Comparison of ENCODE assay signal across 18 cellular contexts in genomic region chr2:215808996-215809395, GRCh38.
DNase-seq lines count a peak whose midpoint lies in the region; ATAC-seq, FAIRE-seq and TF ChIP-seq lines count a peak whose summit lies in the region.
"Had no signal": no experiment of that assay in that cellular context is flagged by ENCODE, and none has a peak within 500 bp of the region (broad histone marks: within the 10 kb centered on the region; RNA-seq: fewer than 3 reads in every experiment).

No MANE protein-coding gene starts in this region.

- H3K9me3 ChIP-seq in left ventricle myocardium inferior (replicated peaks) (peaks cover 4% of the 10 kb centered on the region), right atrium auricular region (no peaks in the 10 kb centered on the region), astrocyte (ENCODE audit: insufficient read depth, low read depth, low read length) (no peaks in the 10 kb centered on the region), Peyer's patch (no peaks in the 10 kb centered on the region)
- H3K9me3 ChIP-seq: esophagus squamous epithelium, neutrophil had no signal

- H3K79me2 ChIP-seq in astrocyte (ENCODE audit: insufficient read depth, low read length), result no peaks in the 10 kb centered on the region

- no peaks in the 10 kb centered on the region for H3K9me3 Mint-ChIP-seq in astrocyte (ENCODE audit: unreplicated experiment)
- H3K9me3 Mint-ChIP-seq: activated B cell treated with CpG ODN at 0.5 μM for 24 hours; activated naive CD4-positive, alpha-beta T cell treated with anti-CD3 and anti-CD28 coated beads, Interleukin-2, amount 50 U/mL, for 72 hours had no signal

- DNase-seq in left ventricle myocardium inferior (no peak), right atrium auricular region (ENCODE audit: low spot score) (no peak), astrocyte (ENCODE audit: low read depth) (no peak), foreskin fibroblast (peak in 1 of 2 donors; percentile 30), KBM-7 (no peak), Kasumi-1 (lab: John Stamatoyannopoulos, UW) (no peak), Peyer's patch (no peak)
- DNase-seq: activated B cell treated with CpG ODN at 0.5 μM for 24 hours; esophagus squamous epithelium; GM23248; NCI-H2107; NK-92 treated with Interleukin-12 subunit alpha and Interleukin-12 subunit beta, amount 100 ng/mL, for 24 hours had no signal

- H3K27me3 Mint-ChIP-seq in astrocyte (ENCODE audit: low read depth, unreplicated experiment), result no peaks in the 10 kb centered on the region

- H3K27ac Mint-ChIP-seq in astrocyte (ENCODE audit: unreplicated experiment), result no peak overlapping the region
- H3K27ac Mint-ChIP-seq: activated B cell treated with CpG ODN at 0.5 μM for 24 hours; activated naive CD4-positive, alpha-beta T cell treated with anti-CD3 and anti-CD28 coated beads, Interleukin-2, amount 50 U/mL, for 72 hours had no signal

- no peak for TF ChIP-seq POLR2A in Peyer's patch (IDR thresholded peaks at IDR 0.05)

- H3K27ac ChIP-seq in left ventricle myocardium inferior (replicated peaks) (no peak overlapping the region), right atrium auricular region (peak overlapping the region in 1 of 2 donors; percentile 15), astrocyte (ENCODE audit: low read depth, low read length) (no peak overlapping the region), Peyer's patch (no peak overlapping the region)
- H3K27ac ChIP-seq: esophagus squamous epithelium, GM23248, neutrophil, skin epidermis had no signal

- H3K4me3 ChIP-seq in left ventricle myocardium inferior (no peak overlapping the region), right atrium auricular region (no peak overlapping the region), astrocyte (ENCODE audit: insufficient read depth, low read depth, low read length) (no peak overlapping the region), foreskin fibroblast (ENCODE audit: low read depth in 1 of 2, low read length in 2 of 2) (no peak overlapping the region), Peyer's patch (no peak overlapping the region)
- H3K4me3 ChIP-seq: esophagus squamous epithelium, GM23248, skin epidermis had no signal

- in situ Hi-C loops in KBM-7 (cut with MboI; ENCODE audit: low pct_unique_long_range_greater_than_20kb, low sequenced_read_pairs), result no loop called here

- H3K27me3 ChIP-seq in left ventricle myocardium inferior (ENCODE audit: low read depth) (no peaks in the 10 kb centered on the region), right atrium auricular region (no peaks in the 10 kb centered on the region), astrocyte (ENCODE audit: insufficient read depth, low read length) (no peaks in the 10 kb centered on the region), Peyer's patch (no peaks in the 10 kb centered on the region)
- H3K27me3 ChIP-seq: esophagus squamous epithelium had no signal

- intact Hi-C loops in left ventricle myocardium inferior (cut with micrococcal nuclease), result no loop called here

- H3K36me3 Mint-ChIP-seq in astrocyte (ENCODE audit: low read depth, unreplicated experiment), result peaks cover 4% of the 10 kb centered on the region
- H3K36me3 Mint-ChIP-seq: activated naive CD4-positive, alpha-beta T cell treated with anti-CD3 and anti-CD28 coated beads, Interleukin-2, amount 50 U/mL, for 72 hours had no signal

- peak overlapping the region; percentile 36 for H3K4me2 ChIP-seq in astrocyte (ENCODE audit: low read length)

- H3K36me3 ChIP-seq in left ventricle myocardium inferior, result no peaks in the 10 kb centered on the region
- H3K36me3 ChIP-seq in right atrium auricular region, result no peaks in the 10 kb centered on the region
- H3K36me3 ChIP-seq in astrocyte (ENCODE audit: insufficient read depth, low read length), result no peaks in the 10 kb centered on the region
- H3K36me3 ChIP-seq in Peyer's patch, result no peaks in the 10 kb centered on the region
- H3K36me3 ChIP-seq: esophagus squamous epithelium, neutrophil had no signal

- no peak for ATAC-seq in GM21576 (IDR thresholded peaks at IDR 0.05; ENCODE audit: unreplicated experiment)
- ATAC-seq: activated naive CD4-positive, alpha-beta T cell treated with anti-CD3 and anti-CD28 coated beads, Interleukin-2, amount 50 U/mL, for 72 hours had no signal

- H2AFZ ChIP-seq in astrocyte (ENCODE audit: low read depth, low read length), result no peak overlapping the region
- H2AFZ ChIP-seq: GM23248 had no signal

- no peak overlapping the region for H3K9ac ChIP-seq in astrocyte (ENCODE audit: low read length)
- H3K9ac ChIP-seq: GM23248 had no signal

- TF ChIP-seq CTCF in left ventricle myocardium inferior (IDR thresholded peaks at IDR 0.05; ENCODE audit: borderline replicate concordance) (peak; percentile 8), right atrium auricular region (IDR thresholded peaks at IDR 0.05) (no peak), astrocyte (IDR thresholded peaks at IDR 0.05; ENCODE audit: insufficient read depth, low read depth, low read length) (peak; percentile 51), foreskin fibroblast (IDR thresholded peaks at IDR 0.05; ENCODE audit: low read depth, low read length) (peak; percentile 34), Peyer's patch (IDR thresholded peaks at IDR 0.05) (no peak)

- no peak for FAIRE-seq in astrocyte (lab: Jason Lieb, UNC)
- FAIRE-seq: D721Med, GM18507 had no signal

- no peak overlapping the region for H3K4me3 Mint-ChIP-seq in astrocyte (ENCODE audit: unreplicated experiment)
- H3K4me3 Mint-ChIP-seq: activated B cell treated with CpG ODN at 0.5 μM for 24 hours had no signal

- no peaks in the 10 kb centered on the region for H4K20me1 ChIP-seq in astrocyte (ENCODE audit: insufficient read depth, low read length)

- H3K4me1 ChIP-seq in left ventricle myocardium inferior, result no peaks in the 10 kb centered on the region
- H3K4me1 ChIP-seq in right atrium auricular region, result no peaks in the 10 kb centered on the region
- H3K4me1 ChIP-seq in astrocyte (ENCODE audit: insufficient read depth, low read length), result peaks cover 10% of the 10 kb centered on the region
- H3K4me1 ChIP-seq in Peyer's patch, result peaks cover 0 to 5% (median 0%) of the 10 kb centered on the region in 4 donors
- H3K4me1 ChIP-seq: esophagus squamous epithelium had no signal

- peaks cover 16% of the 10 kb centered on the region for H3K4me1 Mint-ChIP-seq in astrocyte (ENCODE audit: low read depth, unreplicated experiment)

Comparison
In these comparisons a context has a peak if more than half of its experiments do, and no peak if none do; other contexts are left out.
1. CTCF ChIP-seq: peak in left ventricle myocardium inferior (single experiment), astrocyte (single experiment) and foreskin fibroblast (single experiment); none in right atrium auricular region (0 of 2) and Peyer's patch (0 of 6).